In the genomic region with DNA sequence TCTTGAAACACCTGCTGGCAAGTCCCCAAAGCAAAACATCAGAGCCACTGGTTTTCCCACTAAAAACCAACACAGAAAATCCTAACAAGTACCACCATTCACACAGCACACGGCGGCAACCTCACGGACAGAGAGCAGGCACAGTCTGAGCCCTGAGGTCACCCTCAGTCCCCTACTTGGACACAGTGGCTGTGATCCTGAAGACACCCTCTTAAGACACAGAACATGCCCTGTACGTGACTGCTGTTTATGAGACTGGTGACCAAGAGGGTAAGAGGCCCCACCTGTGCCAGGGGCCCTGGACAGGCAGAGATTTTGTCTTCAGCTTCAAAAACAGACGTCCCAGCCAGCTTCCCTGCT, we compare ENCODE assay signal across 19 cellular contexts. TPM values are rescaled to one million over a fixed set of nuclear protein-coding genes. Genes with fewer than 3 reads are reported as not detected.
DNase-seq lines count a peak whose midpoint lies in the region; ATAC-seq and TF ChIP-seq lines count a peak whose summit lies in the region.
"Had no signal": no experiment of that assay in that cellular context is flagged by ENCODE, and none has a peak within 500 bp of the region (broad histone marks: within the 10 kb centered on the region; RNA-seq: fewer than 3 reads in every experiment).

No MANE protein-coding gene starts in this region.

- no peaks in the 10 kb centered on the region for H3K9me3 ChIP-seq in naive thymus-derived CD4-positive, alpha-beta T cell (ENCODE audit: control insufficient read depth in 2 of 3, low read length in 3 of 3)
- no peaks in the 10 kb centered on the region for H3K9me3 ChIP-seq in sigmoid colon
- H3K9me3 ChIP-seq: HAP-1, psoas muscle had no signal

- H3K4me3 Mint-ChIP-seq in stimulated activated naive CD8-positive, alpha-beta T cell treated with anti-CD3 and anti-CD28 coated beads, Interleukin-15, Interleukin-2, amounts not matched to agents 100 ng/mL and 50 ng/mL, for 24 hours: no peak overlapping the region
- H3K4me3 Mint-ChIP-seq in naive thymus-derived CD4-positive, alpha-beta T cell: no peak overlapping the region
- H3K4me3 Mint-ChIP-seq: activated naive CD4-positive, alpha-beta T cell treated with anti-CD3 and anti-CD28 coated beads, Interleukin-2, amount 50 U/mL, for 24 hours; nephron progenitor cell had no signal

- H3K27me3 Mint-ChIP-seq in stimulated activated naive CD8-positive, alpha-beta T cell treated with anti-CD3 and anti-CD28 coated beads, Interleukin-15, Interleukin-2, amounts not matched to agents 100 ng/mL and 50 ng/mL, for 24 hours: no peaks in the 10 kb centered on the region
- no peaks in the 10 kb centered on the region for H3K27me3 Mint-ChIP-seq in naive thymus-derived CD4-positive, alpha-beta T cell
- H3K27me3 Mint-ChIP-seq: activated naive CD4-positive, alpha-beta T cell treated with anti-CD3 and anti-CD28 coated beads, Interleukin-2, amount 50 U/mL, for 24 hours had no signal

- H3K36me3 Mint-ChIP-seq in stimulated activated naive CD8-positive, alpha-beta T cell treated with anti-CD3 and anti-CD28 coated beads, Interleukin-15, Interleukin-2, amounts not matched to agents 100 ng/mL and 50 ng/mL, for 24 hours (ENCODE audit: low read depth): peaks cover 31% of the 10 kb centered on the region
- peaks cover 3 to 23% (median 15%) of the 10 kb centered on the region in 5 donors for H3K36me3 Mint-ChIP-seq in naive thymus-derived CD4-positive, alpha-beta T cell

- no peak for TF ChIP-seq EP300 in sigmoid colon (IDR thresholded peaks at IDR 0.05)

- peak overlapping the region; percentile 2 for H3K27ac ChIP-seq in caudate nucleus (ENCODE audit: low read depth, low read length)
- no peak overlapping the region for H3K27ac ChIP-seq in naive thymus-derived CD4-positive, alpha-beta T cell (ENCODE audit: low read depth, low read length)
- H3K27ac ChIP-seq in sigmoid colon: peak overlapping the region in 1 of 4 donors; percentile 55

- no peak for DNase-seq in stimulated activated naive CD8-positive, alpha-beta T cell treated with anti-CD3 and anti-CD28 coated beads, Interleukin-15, Interleukin-2, amounts not matched to agents 100 U/mL and 50 U/mL, for 24 hours
- DNase-seq in caudate nucleus (lab: John Stamatoyannopoulos, UW): no peak
- DNase-seq in naive thymus-derived CD4-positive, alpha-beta T cell: no peak
- DNase-seq in nucleus accumbens (lab: John Stamatoyannopoulos, UW): no peak
- DNase-seq in sigmoid colon: no peak
- no peak for DNase-seq in NCI-H2081 treated with DMSO at 0.1 percent for 48 hours (lab: John Stamatoyannopoulos, UW)
- DNase-seq in lower leg skin (ENCODE audit: low spot score in 2 of 2): no peak
- DNase-seq: activated CD4-positive, alpha-beta T cell treated with anti-CD3 and anti-CD28 coated beads, Interleukin-2, amount 50 U/mL, for 1 hour; KG1; NCI-H2029; nephron progenitor cell; NK-92 treated with Interleukin-12 subunit alpha and Interleukin-12 subunit beta, amount 100 ng/mL, for 24 hours; psoas muscle; RPMI8226; SW 1271 had no signal

- POLR2A ChIA-PET in naive thymus-derived CD4-positive, alpha-beta T cell (lab: Charles Lee): interaction anchor here (0.9 to 1.8 kb wide), 3 partner anchors 30 to 85 kb away, joined by 3 read pairs; partner anchors contain the start of gene VPS37B

- ATAC-seq in stimulated activated naive CD8-positive, alpha-beta T cell treated with anti-CD3 and anti-CD28 coated beads, Interleukin-15, Interleukin-2, amounts not matched to agents 100 U/mL and 50 U/mL, for 24 hours: no peak
- no peak for ATAC-seq in naive thymus-derived CD4-positive, alpha-beta T cell
- ATAC-seq: esophagus mucosa had no signal

- H3K4me1 ChIP-seq in naive thymus-derived CD4-positive, alpha-beta T cell (ENCODE audit: control insufficient read depth in 2 of 2, insufficient read depth in 2 of 2, low read length in 2 of 2): no peaks in the 10 kb centered on the region
- peaks cover 0 to 15% (median 8%) of the 10 kb centered on the region in 4 donors for H3K4me1 ChIP-seq in sigmoid colon
- H3K4me1 ChIP-seq: HAP-1 had no signal

- H3K9me3 Mint-ChIP-seq in stimulated activated naive CD8-positive, alpha-beta T cell treated with anti-CD3 and anti-CD28 coated beads, Interleukin-15, Interleukin-2, amounts not matched to agents 100 ng/mL and 50 ng/mL, for 24 hours: no peaks in the 10 kb centered on the region
- H3K9me3 Mint-ChIP-seq in naive thymus-derived CD4-positive, alpha-beta T cell: no peaks in the 10 kb centered on the region
- H3K9me3 Mint-ChIP-seq: activated naive CD4-positive, alpha-beta T cell treated with anti-CD3 and anti-CD28 coated beads, Interleukin-2, amount 50 U/mL, for 24 hours; nephron progenitor cell had no signal

- TF ChIP-seq CTCF in sigmoid colon (IDR thresholded peaks at IDR 0.05): no peak
- no peak for TF ChIP-seq CTCF in lower leg skin (IDR thresholded peaks at IDR 0.05)

- peaks cover 8 to 87% (median 10%) of the 10 kb centered on the region in 3 experiments for H3K36me3 ChIP-seq in naive thymus-derived CD4-positive, alpha-beta T cell (ENCODE audit: control insufficient read depth in 2 of 3, insufficient read depth in 3 of 3, low read length in 3 of 3)
- peaks cover 0 to 42% (median 18%) of the 10 kb centered on the region in 4 donors for H3K36me3 ChIP-seq in sigmoid colon

- H3K27ac Mint-ChIP-seq in stimulated activated naive CD8-positive, alpha-beta T cell treated with anti-CD3 and anti-CD28 coated beads, Interleukin-15, Interleukin-2, amounts not matched to agents 100 ng/mL and 50 ng/mL, for 24 hours: peak overlapping the region; percentile 15
- peak overlapping the region in 7 of 9 donors; percentile 6 to 82 (median 46) for H3K27ac Mint-ChIP-seq in naive thymus-derived CD4-positive, alpha-beta T cell
- H3K27ac Mint-ChIP-seq: activated naive CD4-positive, alpha-beta T cell treated with anti-CD3 and anti-CD28 coated beads, Interleukin-2, amount 50 U/mL, for 24 hours had no signal

- TF ChIP-seq POLR2A in sigmoid colon (IDR thresholded peaks at IDR 0.05): no peak
- no peak for TF ChIP-seq POLR2A in lower leg skin (IDR thresholded peaks at IDR 0.05)

- intact Hi-C loops in naive thymus-derived CD4-positive, alpha-beta T cell (cut with micrococcal nuclease): loop anchor here in 1 of 2 donors (5.0 kb wide), 2 partner anchors 32 to 228 kb away; partner anchors contain the start of gene VPS37B
- intact Hi-C loops in sigmoid colon (cut with DNase I) (no loop called here), lower leg skin (cut with DNase I; ENCODE audit: low total_unique reads) (no loop called here)

- peaks cover 16% of the 10 kb centered on the region for H3K4me1 Mint-ChIP-seq in stimulated activated naive CD8-positive, alpha-beta T cell treated with anti-CD3 and anti-CD28 coated beads, Interleukin-15, Interleukin-2, amounts not matched to agents 100 ng/mL and 50 ng/mL, for 24 hours (ENCODE audit: low read depth)
- peaks cover 0 to 24% (median 13%) of the 10 kb centered on the region in 7 donors for H3K4me1 Mint-ChIP-seq in naive thymus-derived CD4-positive, alpha-beta T cell

- H3K4me3 ChIP-seq in naive thymus-derived CD4-positive, alpha-beta T cell (ENCODE audit: low read length): no peak overlapping the region
- no peak overlapping the region for H3K4me3 ChIP-seq in sigmoid colon
- H3K4me3 ChIP-seq in lower leg skin (ENCODE audit: low read depth, poor library complexity, severe bottlenecking): no peak overlapping the region
- H3K4me3 ChIP-seq: HAP-1, psoas muscle had no signal

- CTCF ChIA-PET in naive thymus-derived CD4-positive, alpha-beta T cell (lab: Charles Lee): interaction anchor here (0.6 to 0.9 kb wide), 3 partner anchors 28 to 99 kb away, joined by 3 read pairs; no protein-coding TSS in a partner anchor

- H3K27me3 ChIP-seq in naive thymus-derived CD4-positive, alpha-beta T cell (ENCODE audit: control insufficient read depth in 2 of 2, insufficient read depth in 2 of 2, low read length in 2 of 2): no peaks in the 10 kb centered on the region
- H3K27me3 ChIP-seq in sigmoid colon: no peaks in the 10 kb centered on the region

- 86% methylated on average over 5 of the region's 5 CpGs for WGBS in sigmoid colon, 2 donors
- 85 to 88% methylated on average over 5 of the region's 5 CpGs for WGBS in lower leg skin, 2 donors

RNA-seq across cellular contexts. Expression of gene HIP1R, which starts 29.6 kb away (rescaled TPM):
- 100 to 1,000 TPM in 3 of 5 experiments, 10 to 100 TPM in 2; 25.8 to 162 (median 111) TPM for total RNA-seq in naive thymus-derived CD4-positive, alpha-beta T cell
- polyA plus RNA-seq in naive thymus-derived CD4-positive, alpha-beta T cell: 10 to 100 TPM in 1 of 2 donors, 1 to 10 TPM in 1; 7.0 to 25.3 TPM
- total RNA-seq in sigmoid colon: 10 to 100 TPM in 1 of 4 donors, 1 to 10 TPM in 3; 4.2 to 15.2 (median 5.5) TPM
- polyA plus RNA-seq in sigmoid colon: 10 to 100 TPM; 21.5 to 77.4 (median 24.6) TPM
- 100 to 1,000 TPM; 188 to 342 (median 248) TPM for total RNA-seq in lower leg skin

RNA-seq across cellular contexts. Expression of gene VPS37B, which starts 31.1 kb away (rescaled TPM):
- 100 to 1,000 TPM in 1 of 5 experiments, 10 to 100 TPM in 4; 25.3 to 101 (median 30.1) TPM for total RNA-seq in naive thymus-derived CD4-positive, alpha-beta T cell
- polyA plus RNA-seq in naive thymus-derived CD4-positive, alpha-beta T cell: 10 to 100 TPM; 16.5 to 16.9 TPM
- total RNA-seq in sigmoid colon (10 to 100 TPM in 3 of 4 donors, 1 to 10 TPM in 1; 8.6 to 17.2 (median 15.3) TPM), lower leg skin (10 to 100 TPM; 27.7 to 47.8 (median 42.3) TPM)
- 10 to 100 TPM; 53.2 to 64.7 (median 54.1) TPM for polyA plus RNA-seq in sigmoid colon
